In genomic region chr21:45551316-45551715, GRCh38 we compare ENCODE assay signal across 8 cellular contexts. TPM values are rescaled to one million over a fixed set of nuclear protein-coding genes. Genes with fewer than 3 reads are reported as not detected.
DNase-seq lines count a peak whose midpoint lies in the region; ATAC-seq and TF ChIP-seq lines count a peak whose summit lies in the region.

No MANE protein-coding gene starts in this region.

- H3K4me3 ChIP-seq in aorta (ENCODE audit: low read length in 2 of 2) (no peak overlapping the region), OCI-LY7 (ENCODE audit: low read depth, low read length, poor library complexity, severe bottlenecking) (no peak overlapping the region)

- no peaks in the 10 kb centered on the region for H3K36me3 ChIP-seq in aorta (ENCODE audit: control insufficient read depth in 1 of 2, insufficient read depth in 2 of 2, low read length in 1 of 2)
- H3K36me3 ChIP-seq in OCI-LY7 (ENCODE audit: insufficient read depth, low read length), result no peaks in the 10 kb centered on the region

- H3K36me3 Mint-ChIP-seq in activated CD4-positive, alpha-beta memory T cell treated with anti-CD3 and anti-CD28 coated beads, Interleukin-2, amount 10 ng/mL, durations not matched to agents 7 days and 5 days (ENCODE audit: low read depth), result no peaks in the 10 kb centered on the region
- no peaks in the 10 kb centered on the region for H3K36me3 Mint-ChIP-seq in glutamatergic neuron (ENCODE audit: unreplicated experiment)

- peaks cover 0 to 1% of the 10 kb centered on the region in 2 donors for H3K27me3 ChIP-seq in aorta (ENCODE audit: control insufficient read depth in 1 of 2, insufficient read depth in 2 of 2, low read length in 1 of 2)

- H3K9me2 ChIP-seq in OCI-LY7 (ENCODE audit: insufficient read depth, low read length), result no peaks in the 10 kb centered on the region

- intact Hi-C loops in aorta (cut with DNase I), result loop anchor here in 1 of 2 donors (10.0 kb wide), 1 partner anchor 373 kb away; no protein-coding TSS in a partner anchor
- intact Hi-C loops in OCI-LY7 (cut with micrococcal nuclease; ENCODE audit: unreplicated experiment), result no loop called here

- TF ChIP-seq CTCF in glutamatergic neuron (IDR thresholded peaks at IDR 0.05; ENCODE audit: partially characterized antibody, unreplicated experiment) (no peak), OCI-LY7 (conservative IDR thresholded peaks at IDR 0.05; ENCODE audit: low read length) (no peak)

- H3K9me3 ChIP-seq in aorta (ENCODE audit: control insufficient read depth, low read length) (no peaks in the 10 kb centered on the region), OCI-LY7 (ENCODE audit: low read length) (no peaks in the 10 kb centered on the region)

- BruUV-seq in OCI-LY7 (replicated peaks; lab: Mats Ljungman, UMichigan), result no TSS peak

- H3K4me1 Mint-ChIP-seq in activated CD4-positive, alpha-beta memory T cell treated with anti-CD3 and anti-CD28 coated beads, Interleukin-2, amount 10 ng/mL, durations not matched to agents 7 days and 5 days, result peaks cover 45% of the 10 kb centered on the region
- H3K4me1 Mint-ChIP-seq in glutamatergic neuron (ENCODE audit: low read depth, unreplicated experiment), result peaks cover 11% of the 10 kb centered on the region

- H3K4me1 ChIP-seq in aorta (ENCODE audit: control insufficient read depth in 1 of 2, insufficient read depth in 2 of 2, low read length in 2 of 2), result no peaks in the 10 kb centered on the region
- peaks cover 25% of the 10 kb centered on the region for H3K4me1 ChIP-seq in OCI-LY7 (ENCODE audit: insufficient read depth, low read length, poor library complexity, severe bottlenecking)

- WGBS in aorta, 2 donors, result 68 to 82% methylated on average over 8 of the region's 8 CpGs

- POLR2A ChIA-PET in activated CD4-positive, alpha-beta memory T cell treated with anti-CD3 and anti-CD28 coated beads, Interleukin-2, amount 10 ng/mL, durations not matched to agents 7 days and 5 days (lab: Charles Lee), result interaction anchor here (1.1 to 2.4 kb wide), 7 partner anchors 8 to 268 kb away, joined by 3 to 17 read pairs (median 4); no protein-coding TSS in a partner anchor
- POLR2A ChIA-PET in OCI-LY7 (lab: Charles Lee), result no interaction called here

- no peaks in the 10 kb centered on the region for H3K9me3 Mint-ChIP-seq in activated CD4-positive, alpha-beta memory T cell treated with anti-CD3 and anti-CD28 coated beads, Interleukin-2, amount 10 ng/mL, durations not matched to agents 7 days and 5 days
- peaks cover 10% of the 10 kb centered on the region for H3K9me3 Mint-ChIP-seq in glutamatergic neuron (ENCODE audit: unreplicated experiment)

- no peaks in the 10 kb centered on the region for H3K27me3 Mint-ChIP-seq in activated CD4-positive, alpha-beta memory T cell treated with anti-CD3 and anti-CD28 coated beads, Interleukin-2, amount 10 ng/mL, durations not matched to agents 7 days and 5 days
- peaks cover 6% of the 10 kb centered on the region for H3K27me3 Mint-ChIP-seq in glutamatergic neuron (ENCODE audit: unreplicated experiment)

- H4K20me1 ChIP-seq in OCI-LY7 (ENCODE audit: insufficient read depth, low read length), result no peaks in the 10 kb centered on the region

- H2AFZ ChIP-seq in OCI-LY7 (ENCODE audit: low read length), result no peak overlapping the region

- H3K27ac Mint-ChIP-seq in activated CD4-positive, alpha-beta memory T cell treated with anti-CD3 and anti-CD28 coated beads, Interleukin-2, amount 10 ng/mL, durations not matched to agents 7 days and 5 days, result peak overlapping the region; percentile 99
- H3K27ac Mint-ChIP-seq in glutamatergic neuron (ENCODE audit: unreplicated experiment), result no peak overlapping the region

- CTCF ChIA-PET in activated CD4-positive, alpha-beta memory T cell treated with anti-CD3 and anti-CD28 coated beads, Interleukin-2, amount 10 ng/mL, durations not matched to agents 7 days and 5 days (lab: Charles Lee), result interaction anchor here (2.3 kb wide), 1 partner anchor 41 kb away, joined by 7 read pairs; no protein-coding TSS in a partner anchor
- CTCF ChIA-PET in OCI-LY7 (lab: Charles Lee; ENCODE audit: unreplicated experiment), result no interaction called here

- peak; percentile 88 for DNase-seq in A172 (ENCODE audit: low spot score)
- peak; percentile 78 for DNase-seq in HCEC 1CT
- DNase-seq in activated CD4-positive, alpha-beta memory T cell treated with anti-CD3 and anti-CD28 coated beads, Interleukin-2, amount 10 ng/mL, durations not matched to agents 7 days and 5 days, result peak; percentile 59
- DNase-seq in glutamatergic neuron, result no peak
- DNase-seq in aorta, result peak; percentile 35 to 48
- DNase-seq in OCI-LY7 (ENCODE audit: low spot score), result no peak
- DNase-seq in superior temporal gyrus (ENCODE audit: extremely low spot score), result no peak

- H3K27ac ChIP-seq in aorta (ENCODE audit: low read depth in 1 of 2, low read length in 2 of 2) (no peak overlapping the region), OCI-LY7 (ENCODE audit: low read depth, low read length, poor library complexity, severe bottlenecking) (no peak overlapping the region)

- ATAC-seq in aorta (ENCODE audit: low FRiP score) (no peak), HG02885 (IDR thresholded peaks at IDR 0.05; ENCODE audit: poor library complexity, unreplicated experiment) (no peak)

- H3K79me2 ChIP-seq in OCI-LY7 (ENCODE audit: insufficient read depth, low read depth, low read length), result no peaks in the 10 kb centered on the region

- H3K4me3 Mint-ChIP-seq in activated CD4-positive, alpha-beta memory T cell treated with anti-CD3 and anti-CD28 coated beads, Interleukin-2, amount 10 ng/mL, durations not matched to agents 7 days and 5 days, result peak overlapping the region; percentile 67
- peak overlapping the region; percentile 52 for H3K4me3 Mint-ChIP-seq in glutamatergic neuron (ENCODE audit: unreplicated experiment)

- no peak overlapping the region for H3K4me2 ChIP-seq in OCI-LY7 (ENCODE audit: low read length)

RNA-seq across cellular contexts. Expression of gene SLC19A1, which starts 9.1 kb away (rescaled TPM):
- 21.2 and 22.3 TPM in 2 replicates for total RNA-seq in A172 (2014; rRNA removed; shearing (Covaris generic))
- total RNA-seq in activated CD4-positive, alpha-beta memory T cell treated with anti-CD3 and anti-CD28 coated beads, Interleukin-2, amount 10 ng/mL, durations not matched to agents 7 days and 5 days, result 10 to 100 TPM; 30.0 to 31.2 TPM
- total RNA-seq in glutamatergic neuron (ENCODE audit: unreplicated experiment) (53.3 TPM), aorta (1 to 10 TPM; 6.2 to 8.4 TPM), OCI-LY7 (2022) (41.1 and 41.2 TPM in 2 replicates)
- 10 to 100 TPM in 1 of 2 donors, 1 to 10 TPM in 1; 4.5 to 32.5 TPM for polyA plus RNA-seq in aorta
- 13.2 and 17.9 TPM in 2 replicates for total RNA-seq in OCI-LY7 (2014; rRNA removed; shearing (Covaris generic))

Comparison
In these comparisons a context has a peak if more than half of its experiments do, and no peak if none do; other contexts are left out.
1. DNase-seq: peak in A172 (single experiment), HCEC 1CT (single experiment), activated CD4-positive, alpha-beta memory T cell treated with anti-CD3 and anti-CD28 coated beads, Interleukin-2, amount 10 ng/mL, durations not matched to agents 7 days and 5 days (single experiment) and aorta (2 of 2); none in glutamatergic neuron (single experiment), OCI-LY7 (single experiment) and superior temporal gyrus (single experiment).